In the genomic region with DNA sequence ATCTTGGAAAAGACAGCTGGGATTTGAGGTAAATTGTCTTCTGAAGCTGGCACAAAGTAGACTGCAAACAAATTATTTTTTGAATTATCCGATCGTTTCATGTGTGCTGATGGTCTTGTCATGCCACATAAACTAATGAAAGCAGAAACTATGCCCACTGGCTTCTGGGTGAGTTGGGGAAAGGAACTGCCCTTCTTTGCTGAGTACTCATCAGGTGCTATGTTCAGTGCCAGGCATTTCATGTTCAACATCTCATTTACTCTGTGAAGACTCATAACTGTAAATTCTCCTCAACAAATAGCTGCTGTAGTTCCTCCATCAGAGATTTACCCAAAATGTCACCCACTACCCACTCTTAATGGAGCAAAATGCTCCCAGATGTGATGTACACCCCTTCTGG, we compare ENCODE assay signal across 8 cellular contexts. TPM values are rescaled to one million over a fixed set of nuclear protein-coding genes. Genes with fewer than 3 reads are reported as not detected.
DNase-seq lines count a peak whose midpoint lies in the region; ATAC-seq and TF ChIP-seq lines count a peak whose summit lies in the region.

No MANE protein-coding gene starts in this region.

- no peak for TF ChIP-seq CTCF in HFFc6 (IDR thresholded peaks at IDR 0.05)
- TF ChIP-seq CTCF in VCaP (conservative IDR thresholded peaks at IDR 0.05) = no peak
- TF ChIP-seq CTCF in glutamatergic neuron (IDR thresholded peaks at IDR 0.05; ENCODE audit: partially characterized antibody, unreplicated experiment) = no peak
- TF ChIP-seq CTCF in smooth muscle cell (IDR thresholded peaks at IDR 0.05; ENCODE audit: borderline replicate concordance, insufficient read depth, poor library complexity, severe bottlenecking) = no peak

- H3K9ac ChIP-seq in smooth muscle cell (ENCODE audit: low read depth) = peak overlapping the region; percentile 78

- H3F3A ChIP-seq in smooth muscle cell (ENCODE audit: low read depth) = no peaks in the 10 kb centered on the region

- H3K27me3 Mint-ChIP-seq in HFFc6 (ENCODE audit: insufficient read depth) (peaks cover 2% of the 10 kb centered on the region; the same call in 1 of the 2 replicates), glutamatergic neuron (ENCODE audit: unreplicated experiment) (peaks cover 2% of the 10 kb centered on the region)

- no peak overlapping the region for H3K27ac Mint-ChIP-seq in HFFc6
- H3K27ac Mint-ChIP-seq in glutamatergic neuron (ENCODE audit: unreplicated experiment) = peak overlapping the region; percentile 89

- H2AFZ ChIP-seq in smooth muscle cell (ENCODE audit: low read depth) = no peak overlapping the region

- H3K36me3 Mint-ChIP-seq in HFFc6 (ENCODE audit: low read depth) (peaks cover 17% of the 10 kb centered on the region), glutamatergic neuron (ENCODE audit: unreplicated experiment) (no peaks in the 10 kb centered on the region)

- 93% methylated on average over 2 of the region's 2 CpGs for WGBS in smooth muscle cell (ENCODE audit: low lambda C conversion rate)

- peak overlapping the region; percentile 90 for H3K4me3 Mint-ChIP-seq in HFFc6
- H3K4me3 Mint-ChIP-seq in glutamatergic neuron (ENCODE audit: unreplicated experiment) = peak overlapping the region; percentile 93

- DNase-seq in HFFc6 = no peak
- no peak for DNase-seq in glutamatergic neuron
- DNase-seq in smooth muscle cell (lab: John Stamatoyannopoulos, UW; ENCODE audit: unreplicated experiment) = no peak
- DNase-seq in NCI-H345 (lab: John Stamatoyannopoulos, UW) = no peak

- H3K9me3 Mint-ChIP-seq in HFFc6 (no peaks in the 10 kb centered on the region), glutamatergic neuron (ENCODE audit: unreplicated experiment) (peaks cover 1% of the 10 kb centered on the region)

- H3K4me2 ChIP-seq in smooth muscle cell = peak overlapping the region; percentile 84

- peak overlapping the region; percentile 99 for H3K4me3 ChIP-seq in smooth muscle cell

- no peaks in the 10 kb centered on the region for H3K36me3 ChIP-seq in smooth muscle cell (ENCODE audit: low read depth)

- H3K4me1 Mint-ChIP-seq in HFFc6 (ENCODE audit: low read depth) (peaks cover 36% of the 10 kb centered on the region), glutamatergic neuron (ENCODE audit: low read depth, unreplicated experiment) (peaks cover 16% of the 10 kb centered on the region)

- peak overlapping the region; percentile 81; the same call in 1 of the 2 replicates for H3K27ac ChIP-seq in VCaP
- no peak overlapping the region for H3K27ac ChIP-seq in smooth muscle cell (ENCODE audit: low read depth)

- H4K20me1 ChIP-seq in smooth muscle cell (ENCODE audit: low read depth) = peaks cover 36% of the 10 kb centered on the region

- ATAC-seq in GM21526 (IDR thresholded peaks at IDR 0.05; ENCODE audit: low FRiP score, unreplicated experiment) = no peak
- ATAC-seq in GM21367 (IDR thresholded peaks at IDR 0.05; ENCODE audit: unreplicated experiment) = no peak
- no peak for ATAC-seq in HG02623 (IDR thresholded peaks at IDR 0.05; ENCODE audit: unreplicated experiment)

- no peaks in the 10 kb centered on the region for H3K27me3 ChIP-seq in smooth muscle cell (ENCODE audit: low read depth)

- H3K79me2 ChIP-seq in smooth muscle cell (ENCODE audit: low read depth) = peaks cover 62% of the 10 kb centered on the region

- H3K9me3 ChIP-seq in smooth muscle cell (replicated peaks; ENCODE audit: low read depth) = no peaks in the 10 kb centered on the region

- peaks cover 18% of the 10 kb centered on the region for H3K4me1 ChIP-seq in smooth muscle cell (ENCODE audit: low read depth)

RNA-seq across cellular contexts. Expression of a gene that starts 1.2 kb away (rescaled TPM):
- 10 to 100 TPM; 12.8 to 19.1 (median 15.1) TPM for total RNA-seq in HFFc6 (2021; fragmentation: NEBNext Ultra II Directional; extraction: Animal tissue kit (Norgen Biotek cat#: 25700))
- total RNA-seq in glutamatergic neuron (ENCODE audit: unreplicated experiment) (35.5 TPM), smooth muscle cell (22.1 and 26.7 TPM in 2 replicates)
- 12.8 and 19.7 TPM in 2 replicates for polyA plus RNA-seq in smooth muscle cell

RNA-seq across cellular contexts. Expression of a gene that starts 19.6 kb away (rescaled TPM):
- total RNA-seq in HFFc6 (2021; fragmentation: NEBNext Ultra II Directional; extraction: Animal tissue kit (Norgen Biotek cat#: 25700)) = under 1 TPM; 0.17 to 0.52 (median 0.21) TPM
- total RNA-seq in glutamatergic neuron (ENCODE audit: unreplicated experiment) (97.7 TPM), smooth muscle cell (3.7 and 4.5 TPM in 2 replicates)
- polyA plus RNA-seq in smooth muscle cell = 0.98 and 2.4 TPM in 2 replicates

Comparison
In these comparisons a context has a peak if more than half of its experiments do, and no peak if none do; other contexts are left out.
1. RNA of a gene that starts 19.6 kb away (total RNA-seq): 97.7 TPM in glutamatergic neuron (single experiment); 3.7 to 4.5 TPM in smooth muscle cell and 0.17 to 0.52 TPM in HFFc6; every median in the first group is over 10 times any median in the second.